Comparison of ENCODE assay signal across 13 cellular contexts in genomic region chr12:40117818-40118217, GRCh38. TPM values are rescaled to one million over a fixed set of nuclear protein-coding genes. Genes with fewer than 3 reads are reported as not detected.
A peak's percentile ranks its signal among the peaks of the same experiment; 100 is the strongest.
DNase-seq lines count a peak whose midpoint lies in the region; ATAC-seq and TF ChIP-seq lines count a peak whose summit lies in the region.
"Had no signal": no experiment of that assay in that cellular context is flagged by ENCODE, and none has a peak within 500 bp of the region (broad histone marks: within the 10 kb centered on the region; RNA-seq: fewer than 3 reads in every experiment).

No MANE protein-coding gene starts in this region.

- POLR2A ChIA-PET in activated CD4-positive, alpha-beta memory T cell treated with anti-CD3 and anti-CD28 coated beads for 36 hours (lab: Charles Lee): interaction anchor here (0.6 to 3.3 kb wide), 3 partner anchors 10 to 623 kb away, joined by 3 to 15 read pairs (median 5); partner anchors contain the start of gene SLC2A13
- POLR2A ChIA-PET in activated CD4-positive, alpha-beta memory T cell treated with anti-CD3 and anti-CD28 coated beads, Interleukin-2, amount 10 ng/mL, durations not matched to agents 7 days and 5 days (lab: Charles Lee): interaction anchor here (0.8 kb wide), 1 partner anchor 150 kb away, joined by 3 read pairs; no protein-coding TSS in a partner anchor

- H3K4me3 Mint-ChIP-seq in activated CD4-positive, alpha-beta memory T cell treated with anti-CD3 and anti-CD28 coated beads for 36 hours: no peak overlapping the region
- H3K4me3 Mint-ChIP-seq in activated CD4-positive, alpha-beta memory T cell treated with anti-CD3 and anti-CD28 coated beads, Interleukin-2, amount 10 ng/mL, durations not matched to agents 7 days and 5 days: no peak overlapping the region
- H3K4me3 Mint-ChIP-seq in memory B cell: no peak overlapping the region
- H3K4me3 Mint-ChIP-seq: central memory CD8-positive, alpha-beta T cell had no signal

- ATAC-seq in GM21526 (IDR thresholded peaks at IDR 0.05; ENCODE audit: low FRiP score, unreplicated experiment) (peak; percentile 95), HG03097 (IDR thresholded peaks at IDR 0.05; ENCODE audit: low FRiP score, unreplicated experiment) (peak; percentile 64), memory B cell (ENCODE audit: low read depth) (peak; percentile 44)
- ATAC-seq: A549 had no signal

- peaks cover 12% of the 10 kb centered on the region for H3K27me3 Mint-ChIP-seq in activated CD4-positive, alpha-beta memory T cell treated with anti-CD3 and anti-CD28 coated beads for 36 hours
- H3K27me3 Mint-ChIP-seq in activated CD4-positive, alpha-beta memory T cell treated with anti-CD3 and anti-CD28 coated beads, Interleukin-2, amount 10 ng/mL, durations not matched to agents 7 days and 5 days: peaks cover 28% of the 10 kb centered on the region
- H3K27me3 Mint-ChIP-seq in memory B cell: no peaks in the 10 kb centered on the region

- no peak overlapping the region for H3K4me3 ChIP-seq in coronary artery
- H3K4me3 ChIP-seq: A549 had no signal

- peaks cover 4% of the 10 kb centered on the region for H3K9me3 Mint-ChIP-seq in activated CD4-positive, alpha-beta memory T cell treated with anti-CD3 and anti-CD28 coated beads for 36 hours
- no peaks in the 10 kb centered on the region for H3K9me3 Mint-ChIP-seq in activated CD4-positive, alpha-beta memory T cell treated with anti-CD3 and anti-CD28 coated beads, Interleukin-2, amount 10 ng/mL, durations not matched to agents 7 days and 5 days
- H3K9me3 Mint-ChIP-seq in memory B cell: peaks cover 13% of the 10 kb centered on the region
- H3K9me3 Mint-ChIP-seq: central memory CD8-positive, alpha-beta T cell had no signal

- no peak for DNase-seq in activated CD4-positive, alpha-beta memory T cell treated with anti-CD3 and anti-CD28 coated beads for 36 hours
- DNase-seq in activated CD4-positive, alpha-beta memory T cell treated with anti-CD3 and anti-CD28 coated beads, Interleukin-2, amount 10 ng/mL, durations not matched to agents 7 days and 5 days: no peak
- no peak for DNase-seq in memory B cell (ENCODE audit: low spot score in 2 of 2)
- no peak for DNase-seq in NCI-H524 treated with DMSO at 0.1 percent for 48 hours (lab: John Stamatoyannopoulos, UW)
- no peak for DNase-seq in coronary artery (ENCODE audit: low spot score)
- no peak for DNase-seq in caudate nucleus (lab: John Stamatoyannopoulos, UW)
- DNase-seq: activated effector memory CD4-positive, alpha-beta T cell treated with Interleukin-2 at 50 U/mL for 16 hours; DMS53; stimulated activated CD4-positive, alpha-beta T cell treated with anti-CD3 and anti-CD28 coated beads, Interleukin-4, amount 100 ng/mL, for 4 hours had no signal

- peaks cover 3% of the 10 kb centered on the region for H3K36me3 Mint-ChIP-seq in activated CD4-positive, alpha-beta memory T cell treated with anti-CD3 and anti-CD28 coated beads for 36 hours
- no peaks in the 10 kb centered on the region for H3K36me3 Mint-ChIP-seq in activated CD4-positive, alpha-beta memory T cell treated with anti-CD3 and anti-CD28 coated beads, Interleukin-2, amount 10 ng/mL, durations not matched to agents 7 days and 5 days (ENCODE audit: low read depth)
- peaks cover 9% of the 10 kb centered on the region for H3K36me3 Mint-ChIP-seq in memory B cell

- TF ChIP-seq CTCF in coronary artery (IDR thresholded peaks at IDR 0.05): no peak

- H3K27ac ChIP-seq in coronary artery (no peak overlapping the region), caudate nucleus (ENCODE audit: low read depth, low read length) (no peak overlapping the region)
- H3K27ac ChIP-seq: A549 had no signal

- H3K27ac Mint-ChIP-seq in activated CD4-positive, alpha-beta memory T cell treated with anti-CD3 and anti-CD28 coated beads for 36 hours: peak overlapping the region; percentile 6
- no peak overlapping the region for H3K27ac Mint-ChIP-seq in activated CD4-positive, alpha-beta memory T cell treated with anti-CD3 and anti-CD28 coated beads, Interleukin-2, amount 10 ng/mL, durations not matched to agents 7 days and 5 days
- no peak overlapping the region for H3K27ac Mint-ChIP-seq in memory B cell

- CTCF ChIA-PET in activated CD4-positive, alpha-beta memory T cell treated with anti-CD3 and anti-CD28 coated beads for 36 hours (lab: Charles Lee): interaction anchor here (0.5 to 3.5 kb wide), 7 partner anchors 11 to 106 kb away, joined by 3 to 40 read pairs (median 3); partner anchors contain the start of gene SLC2A13
- CTCF ChIA-PET in activated CD4-positive, alpha-beta memory T cell treated with anti-CD3 and anti-CD28 coated beads, Interleukin-2, amount 10 ng/mL, durations not matched to agents 7 days and 5 days (lab: Charles Lee): interaction anchor here (2.0 to 4.4 kb wide), 2 partner anchors 10 to 12 kb away, joined by 5 to 17 read pairs; partner anchors contain the start of gene SLC2A13

- intact Hi-C loops in activated CD4-positive, alpha-beta memory T cell treated with anti-CD3 and anti-CD28 coated beads for 36 hours (cut with micrococcal nuclease): loop anchor here (1.0 to 2.0 kb wide), 3 partner anchors 11 to 51 kb away; no protein-coding TSS in a partner anchor

- peaks cover 9% of the 10 kb centered on the region for H3K4me1 Mint-ChIP-seq in activated CD4-positive, alpha-beta memory T cell treated with anti-CD3 and anti-CD28 coated beads for 36 hours (ENCODE audit: low read depth)
- H3K4me1 Mint-ChIP-seq in activated CD4-positive, alpha-beta memory T cell treated with anti-CD3 and anti-CD28 coated beads, Interleukin-2, amount 10 ng/mL, durations not matched to agents 7 days and 5 days: peaks cover 6% of the 10 kb centered on the region
- H3K4me1 Mint-ChIP-seq in memory B cell: peaks cover 2% of the 10 kb centered on the region

RNA-seq across cellular contexts. Expression of gene SLC2A13, which starts 11.9 kb away (rescaled TPM):
- 1 to 10 TPM; 3.4 to 3.8 TPM for total RNA-seq in activated CD4-positive, alpha-beta memory T cell treated with anti-CD3 and anti-CD28 coated beads for 36 hours
- 1 to 10 TPM; 3.2 to 3.4 TPM for total RNA-seq in activated CD4-positive, alpha-beta memory T cell treated with anti-CD3 and anti-CD28 coated beads, Interleukin-2, amount 10 ng/mL, durations not matched to agents 7 days and 5 days

Comparison
In these comparisons a context has a peak if more than half of its experiments do, and no peak if none do; other contexts are left out.
1. ATAC-seq: peak in every context shown above with its lines; median percentile 95 in GM21526; 64 in HG03097; 44 in memory B cell.